ENCODE assay signal across 1 cellular context in genomic region chr1:186813420-186813819, GRCh38.
TF ChIP-seq lines count a peak whose summit lies in the region.

No MANE protein-coding gene starts in this region.

TF ChIP-seq in H1, 55 proteins besides CTCF, POLR2A, EP300 and RAD21:
- TF ChIP-seq ATF3 (IDR thresholded peaks at IDR 0.05; ENCODE audit: insufficient read depth, low read depth, low read length) = no peak
- no peak for TF ChIP-seq EGR1 (IDR thresholded peaks at IDR 0.05; ENCODE audit: borderline replicate concordance, low read depth, low read length)
- TF ChIP-seq SP2 (IDR thresholded peaks at IDR 0.05; ENCODE audit: low read length) = no peak
- TF ChIP-seq CHD1 (IDR thresholded peaks at IDR 0.05; ENCODE audit: low read depth, low read length) = no peak
- TF ChIP-seq RBBP5 (IDR thresholded peaks at IDR 0.05; ENCODE audit: borderline replicate concordance, low read depth, low read length) = no peak
